In genomic region chr1:230868736-230869385, GRCh38 we compare ENCODE assay signal across 8 cellular contexts. TPM values are rescaled to one million over a fixed set of nuclear protein-coding genes. Genes with fewer than 3 reads are reported as not detected.
A peak's percentile ranks its signal among the peaks of the same experiment; 100 is the strongest.
DNase-seq lines count a peak whose midpoint lies in the region; ATAC-seq, FAIRE-seq and TF ChIP-seq lines count a peak whose summit lies in the region.

No MANE protein-coding gene starts in this region.

- peak overlapping the region; percentile 49 to 63 for H3K4me3 ChIP-seq in Panc1 (ENCODE audit: low read depth in 2 of 2, low read length in 2 of 2)
- H3K4me3 ChIP-seq in HepG2 (replicated peaks in 1 of 3; ENCODE audit: insufficient read depth in 1 of 3, low read depth in 2 of 3, low read length in 3 of 3) = peak overlapping the region; percentile 62 to 79 (median 71)

- intact Hi-C loops in Panc1 (cut with micrococcal nuclease; ENCODE audit: unreplicated experiment) (no loop called here), HepG2 (cut with micrococcal nuclease; ENCODE audit: unreplicated experiment) (no loop called here)

- ATAC-seq in GM19328 (IDR thresholded peaks at IDR 0.05; ENCODE audit: unreplicated experiment) = peak; percentile 41
- peak; percentile 30 for ATAC-seq in HG03342 (IDR thresholded peaks at IDR 0.05; ENCODE audit: unreplicated experiment)
- ATAC-seq in Panc1 = peak; percentile 86
- peak; percentile 84 for ATAC-seq in HepG2

- POLR2A ChIA-PET in Panc1 (lab: Charles Lee) (no interaction called here), HepG2 (lab: Yijun Ruan, JAX) (interaction anchor here (0.6 to 1.6 kb wide), 16 partner anchors 10 to 469 kb away, joined by 3 to 8 read pairs (median 3); partner anchors contain the start of genes COG2, EXOC8, SPRTN and TTC13)

- TF ChIP-seq RAD21 in HepG2 (CRISPR knock-in tag; IDR thresholded peaks at IDR 0.05) = 0 out of 2 replicates have a peak, but pooled peaks have one; percentile 19

- peaks cover 13% of the 10 kb centered on the region for H3K79me2 ChIP-seq in HepG2 (ENCODE audit: insufficient read depth, low read length)

- H3K36me3 ChIP-seq in Panc1 (ENCODE audit: control insufficient read depth, insufficient read depth, low read length) (no peaks in the 10 kb centered on the region; the same call in 1 of the 2 replicates), HepG2 (replicated peaks in 1 of 2; ENCODE audit: control insufficient read depth in 1 of 2, insufficient read depth in 2 of 2, low read length in 2 of 2) (no peaks in the 10 kb centered on the region; a peak in 2 of 5 replicates)

- DNase-seq in COLO668 (lab: John Stamatoyannopoulos, UW; ENCODE audit: unreplicated experiment) (peak; percentile 91), Panc1 (ENCODE audit: low read depth, low spot score) (no peak), cerebellar cortex (ENCODE audit: low spot score) (peak; percentile 39), HepG2 (ENCODE audit: low spot score) (peak; percentile 41), superior temporal gyrus (ENCODE audit: extremely low spot score) (peak; percentile 32), GM12892 (ENCODE audit: insufficient read length) (no peak)

- H3K27ac ChIP-seq in Panc1 (ENCODE audit: low read length) (peak overlapping the region; percentile 87), HepG2 (ENCODE audit: extremely low read length, insufficient read depth, low read length) (peak overlapping the region; percentile 86)

- H3K4me2 ChIP-seq in HepG2 (ENCODE audit: low read depth, low read length) = peak overlapping the region; percentile 90

- TF ChIP-seq EP300 in HepG2 (IDR thresholded peaks at IDR 0.05; ENCODE audit: low read depth in 2 of 2, low read length in 2 of 2) (no peak), HepG2 (CRISPR knock-in tag; IDR thresholded peaks at IDR 0.05; ENCODE audit: borderline replicate concordance) (no peak)

- H3K9me3 ChIP-seq in Panc1 (ENCODE audit: control insufficient read depth, insufficient read depth, low read depth, low read length) (no peaks in the 10 kb centered on the region), HepG2 (ENCODE audit: low read length) (no peaks in the 10 kb centered on the region)

- no peaks in the 10 kb centered on the region for H3K27me3 ChIP-seq in Panc1 (ENCODE audit: control insufficient read depth, insufficient read depth, low read length)
- no peaks in the 10 kb centered on the region for H3K27me3 ChIP-seq in HepG2 (ENCODE audit: control insufficient read depth in 1 of 2, insufficient read depth in 2 of 2, low read length in 2 of 2)

- FAIRE-seq in HepG2 (lab: Jason Lieb, UNC) = no peak
- no peak for FAIRE-seq in GM12892 (lab: Jason Lieb, UNC)

- WGBS in HepG2 (ENCODE audit: low lambda C conversion rate) = under 1% methylated on average over 9 of the region's 40 CpGs

- no TSS peak for BruUV-seq in Panc1 (replicated peaks; lab: Mats Ljungman, UMichigan)
- no TSS peak for BruUV-seq in HepG2 (replicated peaks; lab: Mats Ljungman, UMichigan)

- in situ Hi-C loops in Panc1 (cut with HindIII; ENCODE audit: low pct_unique_long_range_greater_than_20kb, low sequenced_read_pairs) = no loop called here
- in situ Hi-C loops in HepG2 (cut with HindIII; ENCODE audit: extremely low pct_ligation_motif_present, low pct_unique_long_range_greater_than_20kb) = no loop called here

- H4K20me1 ChIP-seq in HepG2 (ENCODE audit: insufficient read depth, low read length) = no peaks in the 10 kb centered on the region

- TF ChIP-seq POLR2A in HepG2 (IDR thresholded peaks at IDR 0.05; ENCODE audit: insufficient read depth in 1 of 2, low read depth in 2 of 2, low read length in 2 of 2) = 0 out of 4 replicates have a peak, but pooled peaks of 1 of the 2 experiments have one; percentile 46
- no peak for TF ChIP-seq POLR2A in GM12892 (IDR thresholded peaks at IDR 0.05; ENCODE audit: low read depth, low read length)

- H3K4me1 ChIP-seq in Panc1 (ENCODE audit: control insufficient read depth, insufficient read depth, low read length) (peaks cover 30% of the 10 kb centered on the region), HepG2 (ENCODE audit: insufficient read depth, low read length) (peaks cover 53% of the 10 kb centered on the region)

- peak overlapping the region; percentile 95 for H3K9ac ChIP-seq in HepG2 (ENCODE audit: insufficient read depth, low read depth, low read length)

- H2AFZ ChIP-seq in HepG2 (ENCODE audit: low read length) = no peak overlapping the region

- TF ChIP-seq CTCF in Panc1 (IDR thresholded peaks at IDR 0.05) (no peak), HepG2 (CRISPR knock-in tag; IDR thresholded peaks at IDR 0.05) (no peak)

- CTCF ChIA-PET in Panc1 (lab: Charles Lee) = no interaction called here
- CTCF ChIA-PET in HepG2 (lab: Yijun Ruan, JAX; ENCODE audit: low intra/inter-chr PET ratio, low total read pairs) = no interaction called here

TF ChIP-seq in HepG2, 621 proteins besides CTCF, POLR2A, EP300 and RAD21 (continues in another document):
- TF ChIP-seq, protein P1, sequence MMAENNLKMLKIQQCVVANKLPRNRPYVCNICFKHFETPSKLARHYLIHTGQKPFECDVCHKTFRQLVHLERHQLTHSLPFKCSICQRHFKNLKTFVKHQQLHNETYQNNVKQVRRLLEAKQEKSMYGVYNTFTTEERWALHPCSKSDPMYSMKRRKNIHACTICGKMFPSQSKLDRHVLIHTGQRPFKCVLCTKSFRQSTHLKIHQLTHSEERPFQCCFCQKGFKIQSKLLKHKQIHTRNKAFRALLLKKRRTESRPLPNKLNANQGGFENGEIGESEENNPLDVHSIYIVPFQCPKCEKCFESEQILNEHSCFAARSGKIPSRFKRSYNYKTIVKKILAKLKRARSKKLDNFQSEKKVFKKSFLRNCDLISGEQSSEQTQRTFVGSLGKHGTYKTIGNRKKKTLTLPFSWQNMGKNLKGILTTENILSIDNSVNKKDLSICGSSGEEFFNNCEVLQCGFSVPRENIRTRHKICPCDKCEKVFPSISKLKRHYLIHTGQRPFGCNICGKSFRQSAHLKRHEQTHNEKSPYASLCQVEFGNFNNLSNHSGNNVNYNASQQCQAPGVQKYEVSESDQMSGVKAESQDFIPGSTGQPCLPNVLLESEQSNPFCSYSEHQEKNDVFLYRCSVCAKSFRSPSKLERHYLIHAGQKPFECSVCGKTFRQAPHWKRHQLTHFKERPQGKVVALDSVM (CRISPR knock-in tag; IDR thresholded peaks at IDR 0.05) = 0 out of 2 replicates have a peak, but pooled peaks have one; percentile 21
- TF ChIP-seq ZNF660 (CRISPR knock-in tag; IDR thresholded peaks at IDR 0.05; ENCODE audit: borderline replicate concordance, low read depth) (no peak), MEF2D (CRISPR knock-in tag; IDR thresholded peaks at IDR 0.05) (0 out of 2 replicates have a peak, but pooled peaks have one; percentile 26), KAT7 (CRISPR knock-in tag; IDR thresholded peaks at IDR 0.05; ENCODE audit: borderline replicate concordance) (0 out of 2 replicates have a peak, but pooled peaks have one; percentile 28), ZNF768 (CRISPR knock-in tag; IDR thresholded peaks at IDR 0.05) (peak; percentile 37; the same call in 1 of the 2 replicates), ZNF780A (CRISPR knock-in tag; IDR thresholded peaks at IDR 0.05) (no peak), ZNF530 (CRISPR knock-in tag; IDR thresholded peaks at IDR 0.05; ENCODE audit: low read depth) (no peak)
- TF ChIP-seq, protein P2, sequence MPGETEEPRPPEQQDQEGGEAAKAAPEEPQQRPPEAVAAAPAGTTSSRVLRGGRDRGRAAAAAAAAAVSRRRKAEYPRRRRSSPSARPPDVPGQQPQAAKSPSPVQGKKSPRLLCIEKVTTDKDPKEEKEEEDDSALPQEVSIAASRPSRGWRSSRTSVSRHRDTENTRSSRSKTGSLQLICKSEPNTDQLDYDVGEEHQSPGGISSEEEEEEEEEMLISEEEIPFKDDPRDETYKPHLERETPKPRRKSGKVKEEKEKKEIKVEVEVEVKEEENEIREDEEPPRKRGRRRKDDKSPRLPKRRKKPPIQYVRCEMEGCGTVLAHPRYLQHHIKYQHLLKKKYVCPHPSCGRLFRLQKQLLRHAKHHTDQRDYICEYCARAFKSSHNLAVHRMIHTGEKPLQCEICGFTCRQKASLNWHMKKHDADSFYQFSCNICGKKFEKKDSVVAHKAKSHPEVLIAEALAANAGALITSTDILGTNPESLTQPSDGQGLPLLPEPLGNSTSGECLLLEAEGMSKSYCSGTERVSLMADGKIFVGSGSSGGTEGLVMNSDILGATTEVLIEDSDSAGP (CRISPR knock-in tag; IDR thresholded peaks at IDR 0.05; ENCODE audit: borderline replicate concordance) = peak; percentile 33; the same call in 1 of the 2 replicates

RNA-seq across cellular contexts. Expression of gene C1orf198, which starts 0.5 kb away (rescaled TPM):
- total RNA-seq in Panc1 (2021; ENCODE audit: unreplicated experiment) (33.6 TPM), HepG2 (2016; rRNA removed; fragmentation: Illumina TruSeq; extraction: Trizol) (13.4 and 16.0 TPM in 2 replicates)
- 20.9 TPM for polyA plus RNA-seq in Panc1 (2012; ENCODE audit: insufficient read length)
- total RNA-seq in HepG2 (2016; cell fraction: cytosol; rRNA removed; fragmentation: Illumina TruSeq; extraction: Trizol; ENCODE audit: low read depth) = 1.5 and 2.5 TPM in 2 replicates
- total RNA-seq in HepG2 (2016; cell fraction: insoluble cytoplasmic fraction; rRNA removed; fragmentation: Illumina TruSeq; extraction: Trizol) = 13.4 and 14.5 TPM in 2 replicates
- total RNA-seq in HepG2 (2016; cell fraction: membrane; rRNA removed; fragmentation: Illumina TruSeq; extraction: Trizol) = 8.6 and 8.8 TPM in 2 replicates
- total RNA-seq in HepG2 (2016; cell fraction: nucleus; rRNA removed; fragmentation: Illumina TruSeq; extraction: Trizol) = 8.3 and 9.9 TPM in 2 replicates
- 12.7 and 13.7 TPM in 2 replicates for polyA plus RNA-seq in HepG2 (2011; rRNA removed)
- polyA plus RNA-seq in HepG2 (2011; cell fraction: cytosol; rRNA removed) = 11.3 and 13.6 TPM in 2 replicates
- polyA plus RNA-seq in HepG2 (2011; cell fraction: nucleus; rRNA removed) = 16.2 and 18.1 TPM in 2 replicates
- polyA plus RNA-seq in HepG2 (2012) = 8.9 and 9.1 TPM in 2 replicates
- polyA plus RNA-seq in HepG2 (2016; cell fraction: cytosol; fragmentation: Illumina TruSeq; extraction: Trizol; ENCODE audit: low read depth) = 1.5 and 1.6 TPM in 2 replicates
- polyA plus RNA-seq in HepG2 (2016; cell fraction: insoluble cytoplasmic fraction; fragmentation: Illumina TruSeq; extraction: Trizol; ENCODE audit: low read depth) = 19.1 and 21.4 TPM in 2 replicates
- 6.0 and 6.2 TPM in 2 replicates for polyA plus RNA-seq in HepG2 (2016; cell fraction: membrane; fragmentation: Illumina TruSeq; extraction: Trizol; ENCODE audit: low read depth)
- 16.8 and 17.0 TPM in 2 replicates for polyA plus RNA-seq in HepG2 (2016; cell fraction: nucleus; fragmentation: Illumina TruSeq; extraction: Trizol; ENCODE audit: insufficient read depth, low read depth)
- 15.9 and 27.8 TPM in 2 replicates for polyA minus RNA-seq in HepG2 (2011; rRNA and poly(A)+ RNA removed; ENCODE audit: low replicate concordance)
- polyA minus RNA-seq in HepG2 (2011; cell fraction: cytosol; rRNA and poly(A)+ RNA removed) = 14.3 and 14.7 TPM in 2 replicates
- 12.6 and 12.7 TPM in 2 replicates for polyA minus RNA-seq in HepG2 (2011; cell fraction: nucleus; rRNA and poly(A)+ RNA removed)
- polyA plus RNA-seq in GM12892 (2012; ENCODE audit: missing spikeins) = 1.4 TPM

Comparison
In these comparisons a context has a peak if more than half of its experiments do, and no peak if none do; other contexts are left out.
1. DNase-seq: peak in COLO668 (single experiment), cerebellar cortex (single experiment), HepG2 (single experiment) and superior temporal gyrus (single experiment); none in Panc1 (single experiment) and GM12892 (single experiment).
2. ATAC-seq: peak in every context shown above with its lines; median percentile 86 in Panc1; 84 in HepG2; 41 in GM19328; 30 in HG03342.